Comparison of ENCODE assay signal across 20 cellular contexts in the genomic region with DNA sequence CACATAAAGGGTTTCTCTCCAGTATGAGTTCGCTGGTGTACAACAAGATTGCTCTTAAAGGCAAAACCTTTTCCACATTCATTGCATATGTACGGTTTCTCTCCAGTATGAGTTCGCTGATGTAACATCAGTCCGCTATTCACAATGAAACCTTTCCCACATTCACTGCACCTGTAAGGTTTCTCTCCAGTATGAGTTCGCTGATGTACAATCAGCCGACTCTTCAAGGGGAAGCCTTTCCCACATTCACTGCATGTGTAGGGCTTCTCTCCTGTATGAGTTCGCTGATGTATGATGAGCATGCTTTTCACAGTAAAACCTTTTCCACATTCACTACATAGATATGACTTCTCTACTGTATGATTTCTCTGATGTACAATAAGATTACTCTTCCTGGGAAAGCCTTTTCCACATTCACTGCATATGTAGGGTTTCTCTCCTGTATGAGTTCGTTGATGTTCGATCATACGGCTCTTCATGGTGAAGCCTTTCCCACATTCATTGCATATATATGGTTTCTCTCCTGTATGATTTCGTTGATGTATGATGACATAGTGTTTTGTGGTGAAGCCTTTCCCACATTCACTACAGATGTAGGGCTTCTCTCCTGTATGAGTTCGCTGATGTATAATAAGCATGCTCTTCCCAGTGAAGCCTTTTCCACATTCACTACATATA. TPM values are rescaled to one million over a fixed set of nuclear protein-coding genes. Genes with fewer than 3 reads are reported as not detected.
DNase-seq lines count a peak whose midpoint lies in the region; ATAC-seq, FAIRE-seq and TF ChIP-seq lines count a peak whose summit lies in the region.
"Had no signal": no experiment of that assay in that cellular context is flagged by ENCODE, and none has a peak within 500 bp of the region (broad histone marks: within the 10 kb centered on the region; RNA-seq: fewer than 3 reads in every experiment).

No MANE protein-coding gene starts in this region.

- no peak for ATAC-seq in HG02642 (IDR thresholded peaks at IDR 0.05; ENCODE audit: poor library complexity, unreplicated experiment)
- ATAC-seq: body of pancreas had no signal

- H3K4me1 ChIP-seq in fibroblast of lung (ENCODE audit: control insufficient read depth, extremely low read depth, insufficient read depth, low read length) = no peaks in the 10 kb centered on the region
- no peaks in the 10 kb centered on the region for H3K4me1 ChIP-seq in rectal smooth muscle tissue (ENCODE audit: control insufficient read depth, insufficient read depth, low read length)
- H3K4me1 ChIP-seq: body of pancreas had no signal

- no peak for TF ChIP-seq CTCF in fibroblast of lung (conservative IDR thresholded peaks at IDR 0.05 in 1 of 2, IDR thresholded peaks at IDR 0.05 in 1 of 2; ENCODE audit: low read depth in 1 of 2, low read length in 2 of 2)

- no peaks in the 10 kb centered on the region for H3K27me3 ChIP-seq in fibroblast of lung (ENCODE audit: control insufficient read depth, insufficient read depth, low read length)
- H3K27me3 ChIP-seq in rectal smooth muscle tissue (ENCODE audit: control insufficient read depth, insufficient read depth, low read length) = no peaks in the 10 kb centered on the region
- H3K27me3 ChIP-seq: body of pancreas had no signal

- H3K9ac ChIP-seq in fibroblast of lung (ENCODE audit: insufficient read depth, low read length) (no peak overlapping the region), rectal smooth muscle tissue (ENCODE audit: low read length) (no peak overlapping the region)
- H3K9ac ChIP-seq: SK-N-SH had no signal

- H2AFZ ChIP-seq in fibroblast of lung (ENCODE audit: low read length) = no peak overlapping the region

- DNase-seq in DMS 273 (lab: John Stamatoyannopoulos, UW; ENCODE audit: unreplicated experiment) = peak; percentile 14
- no peak for DNase-seq in DMS 273 treated with DMSO at 0.1 percent for 48 hours (lab: John Stamatoyannopoulos, UW)
- DNase-seq in RPMI7951 (ENCODE audit: low read depth) = peak; percentile 25
- peak; percentile 24 to 29 for DNase-seq in fibroblast of lung (ENCODE audit: low read depth in 2 of 2)
- no peak for DNase-seq in frontal cortex (ENCODE audit: low spot score in 2 of 2)
- DNase-seq in DMS79 treated with DMSO at 0.1 percent for 48 hours (lab: John Stamatoyannopoulos, UW) = no peak
- DNase-seq: body of pancreas, H9, MM.1S, NCI-H1930, NCI-H524 treated with DMSO at 0.1 percent for 48 hours, posterior cingulate gyrus, SK-N-SH, T1000, trophoblast cell had no signal

- no peak for FAIRE-seq in frontal cortex (lab: Jason Lieb, UNC)
- FAIRE-seq: HTR-8/SVneo had no signal

- no peak overlapping the region for H3K4me2 ChIP-seq in fibroblast of lung (ENCODE audit: extremely low read depth, insufficient read depth, low read length)
- H3K4me2 ChIP-seq: SK-N-SH had no signal

- H3K79me2 ChIP-seq in fibroblast of lung (ENCODE audit: control insufficient read depth, insufficient read depth, low read length) = no peaks in the 10 kb centered on the region

- no peaks in the 10 kb centered on the region for H4K20me1 ChIP-seq in fibroblast of lung (ENCODE audit: control insufficient read depth, extremely low read depth, insufficient read depth, low read length)

- H3K9me3 ChIP-seq in fibroblast of lung (ENCODE audit: control insufficient read depth, insufficient read depth, low read depth, low read length) = peaks cover 12% of the 10 kb centered on the region

- H3K27ac ChIP-seq in fibroblast of lung (ENCODE audit: insufficient read depth, low read length) = no peak overlapping the region
- no peak overlapping the region for H3K27ac ChIP-seq in rectal smooth muscle tissue (ENCODE audit: low read depth, low read length)
- H3K27ac ChIP-seq: 22Rv1, body of pancreas, C4-2B had no signal

- no peak overlapping the region for H3K4me3 ChIP-seq in fibroblast of lung (replicated peaks in 1 of 4; ENCODE audit: control extremely low read depth in 1 of 4, insufficient read depth in 1 of 4, low read depth in 3 of 4, low read length in 4 of 4)
- H3K4me3 ChIP-seq in rectal smooth muscle tissue (ENCODE audit: low read length) = peak overlapping the region; percentile 22
- H3K4me3 ChIP-seq: body of pancreas had no signal

- peaks cover 16% of the 10 kb centered on the region for H3K36me3 ChIP-seq in fibroblast of lung (ENCODE audit: control insufficient read depth, insufficient read depth, low read length)
- H3K36me3 ChIP-seq in rectal smooth muscle tissue (ENCODE audit: control insufficient read depth, insufficient read depth, low read length) = peaks cover 42% of the 10 kb centered on the region

RNA-seq across cellular contexts. Expression of gene ZNF614, which starts 6.0 kb away (rescaled TPM):
- total RNA-seq in RPMI7951 (2014; rRNA removed; shearing (Covaris generic)) = 14.2 and 15.4 TPM in 2 replicates
- 9.2 and 10.0 TPM in 2 replicates for total RNA-seq in fibroblast of lung
- polyA plus RNA-seq in fibroblast of lung = 6.7 and 7.2 TPM in 2 replicates
- 3.8 and 4.2 TPM in 2 replicates for polyA plus RNA-seq in fibroblast of lung (2012)
- polyA minus RNA-seq in fibroblast of lung (ENCODE audit: low replicate concordance) = 0.85 and 0.86 TPM in 2 replicates
- 32.6 TPM for total RNA-seq in frontal cortex

RNA-seq across cellular contexts. Expression of gene ZNF432, which starts 14.4 kb away (rescaled TPM):
- total RNA-seq in RPMI7951 (2014; rRNA removed; shearing (Covaris generic)) = 7.1 and 7.6 TPM in 2 replicates
- total RNA-seq in fibroblast of lung = 6.4 and 10.2 TPM in 2 replicates
- 2.5 and 5.7 TPM in 2 replicates for polyA plus RNA-seq in fibroblast of lung
- 2.9 and 4.3 TPM in 2 replicates for polyA plus RNA-seq in fibroblast of lung (2012)
- polyA minus RNA-seq in fibroblast of lung (ENCODE audit: low replicate concordance) = 1.5 and 6.3 TPM in 2 replicates
- total RNA-seq in frontal cortex = 18.8 TPM

RNA-seq across cellular contexts. Expression of gene ZNF615, which starts 26.2 kb away (rescaled TPM):
- 10.9 and 16.6 TPM in 2 replicates for total RNA-seq in RPMI7951 (2014; rRNA removed; shearing (Covaris generic))
- total RNA-seq in fibroblast of lung (14.7 and 15.7 TPM in 2 replicates), frontal cortex (26.5 TPM)
- 6.2 and 7.8 TPM in 2 replicates for polyA plus RNA-seq in fibroblast of lung
- 4.5 and 4.8 TPM in 2 replicates for polyA plus RNA-seq in fibroblast of lung (2012)
- 3.5 and 21.6 TPM in 2 replicates for polyA minus RNA-seq in fibroblast of lung (ENCODE audit: low replicate concordance)

RNA-seq across cellular contexts. Expression of gene ZNF350, which starts 47.5 kb away (rescaled TPM):
- 7.7 and 8.8 TPM in 2 replicates for total RNA-seq in RPMI7951 (2014; rRNA removed; shearing (Covaris generic))
- total RNA-seq in fibroblast of lung = 11.3 and 16.5 TPM in 2 replicates
- polyA plus RNA-seq in fibroblast of lung = 6.0 and 7.7 TPM in 2 replicates
- 5.4 and 5.8 TPM in 2 replicates for polyA plus RNA-seq in fibroblast of lung (2012)
- polyA minus RNA-seq in fibroblast of lung (ENCODE audit: low replicate concordance) = not detected in 2 replicates
- total RNA-seq in frontal cortex = 20.8 TPM

Comparison
In these comparisons a context has a peak if more than half of its experiments do, and no peak if none do; other contexts are left out.
1. DNase-seq: peak in DMS 273 (single experiment), RPMI7951 (single experiment) and fibroblast of lung (2 of 2); none in DMS 273 treated with DMSO at 0.1 percent for 48 hours (single experiment), frontal cortex (0 of 2) and DMS79 treated with DMSO at 0.1 percent for 48 hours (single experiment).